ENCODE assay signal across 8 cellular contexts in genomic region chr20:43914697-43915208, GRCh38. TPM values are rescaled to one million over a fixed set of nuclear protein-coding genes. Genes with fewer than 3 reads are reported as not detected.
DNase-seq lines count a peak whose midpoint lies in the region; ATAC-seq and TF ChIP-seq lines count a peak whose summit lies in the region.

Gene TOX2, plus strand, starts transcription at chr20:43914852. Its CDS starts 40 bp downstream, at chr20:43914892.

- peaks cover 60% of the 10 kb centered on the region for H3K27me3 ChIP-seq in neural progenitor cell

- H3K36me3 Mint-ChIP-seq in Calu3 (ENCODE audit: insufficient read depth, unreplicated experiment) (peaks cover 13% of the 10 kb centered on the region), neural progenitor cell (no peaks in the 10 kb centered on the region)
- H3K36me3 Mint-ChIP-seq in activated CD8-positive, alpha-beta memory T cell treated with anti-CD3 and anti-CD28 coated beads, Interleukin-2, amount 10 ng/mL, durations not matched to agents 7 days and 5 days: peaks cover 7% of the 10 kb centered on the region

- no peak within 1 kb of the TSS for H3K9ac ChIP-seq in neural progenitor cell

- H3K27me3 Mint-ChIP-seq in Calu3 (ENCODE audit: unreplicated experiment): peaks cover 92% of the 10 kb centered on the region
- peaks cover 76% of the 10 kb centered on the region for H3K27me3 Mint-ChIP-seq in activated CD8-positive, alpha-beta memory T cell treated with anti-CD3 and anti-CD28 coated beads, Interleukin-2, amount 10 ng/mL, durations not matched to agents 7 days and 5 days
- H3K27me3 Mint-ChIP-seq in neural progenitor cell (ENCODE audit: insufficient read depth, low read depth): peaks cover 26% of the 10 kb centered on the region

- TF ChIP-seq CTCF in Calu3 (IDR thresholded peaks at IDR 0.05; ENCODE audit: unreplicated experiment) (no peak), neural progenitor cell (IDR thresholded peaks at IDR 0.05) (no peak)

- H3K4me3 ChIP-seq in neural progenitor cell: peak within 1 kb of the TSS; percentile 67

- H3K36me3 ChIP-seq in neural progenitor cell: no peaks in the 10 kb centered on the region

- H3K9me3 Mint-ChIP-seq in Calu3 (ENCODE audit: low read depth, unreplicated experiment) (peaks cover 2% of the 10 kb centered on the region), neural progenitor cell (peaks cover 22% of the 10 kb centered on the region)
- peaks cover 5% of the 10 kb centered on the region for H3K9me3 Mint-ChIP-seq in activated CD8-positive, alpha-beta memory T cell treated with anti-CD3 and anti-CD28 coated beads, Interleukin-2, amount 10 ng/mL, durations not matched to agents 7 days and 5 days (ENCODE audit: low read depth)

- H3K4me3 Mint-ChIP-seq in Calu3 (ENCODE audit: low read depth, unreplicated experiment) (peak within 1 kb of the TSS; percentile 66), neural progenitor cell (peak within 1 kb of the TSS; percentile 88)
- H3K4me3 Mint-ChIP-seq in activated CD8-positive, alpha-beta memory T cell treated with anti-CD3 and anti-CD28 coated beads, Interleukin-2, amount 10 ng/mL, durations not matched to agents 7 days and 5 days: peak within 1 kb of the TSS; percentile 60

- H3K4me1 Mint-ChIP-seq in Calu3 (ENCODE audit: low read depth, unreplicated experiment) (peaks cover 9% of the 10 kb centered on the region), neural progenitor cell (peaks cover 25% of the 10 kb centered on the region)
- H3K4me1 Mint-ChIP-seq in activated CD8-positive, alpha-beta memory T cell treated with anti-CD3 and anti-CD28 coated beads, Interleukin-2, amount 10 ng/mL, durations not matched to agents 7 days and 5 days: peaks cover 18% of the 10 kb centered on the region

- intact Hi-C loops in Calu3 (cut with micrococcal nuclease; ENCODE audit: unreplicated experiment): no loop called here

- ATAC-seq in activated CD8-positive, alpha-beta memory T cell treated with anti-CD3 and anti-CD28 coated beads, Interleukin-2, amount 10 ng/mL, durations not matched to agents 7 days and 5 days: peak; percentile 67

- peaks cover 14% of the 10 kb centered on the region for H3K4me1 ChIP-seq in neural progenitor cell

- H3K79me2 ChIP-seq in neural progenitor cell (ENCODE audit: low read depth): no peaks in the 10 kb centered on the region

- CTCF ChIA-PET in Calu3 (lab: Charles Lee): no interaction called here
- CTCF ChIA-PET in activated CD8-positive, alpha-beta memory T cell treated with anti-CD3 and anti-CD28 coated beads, Interleukin-2, amount 10 ng/mL, durations not matched to agents 7 days and 5 days (lab: Charles Lee): no interaction called here

- no peaks in the 10 kb centered on the region for H3K9me3 ChIP-seq in neural progenitor cell (ENCODE audit: low read depth)

- peaks cover 34% of the 10 kb centered on the region for H3F3A ChIP-seq in neural progenitor cell (ENCODE audit: low read depth)

- no peak within 1 kb of the TSS for H3K27ac ChIP-seq in neural progenitor cell

- DNase-seq in Calu3 (peak; percentile 63), GOT3 (lab: John Stamatoyannopoulos, UW) (peak; percentile 33), NCI-H2171 treated with DMSO at 0.1 percent for 48 hours (lab: John Stamatoyannopoulos, UW) (peak; percentile 25), fibroblast of gingiva (ENCODE audit: low read depth) (peak; percentile 55), neural progenitor cell (ENCODE audit: low spot score) (peak; percentile 83), ureter (ENCODE audit: low spot score) (no peak), hippocampal formation (lab: John Stamatoyannopoulos, UW) (no peak)
- peak; percentile 51 for DNase-seq in activated CD8-positive, alpha-beta memory T cell treated with anti-CD3 and anti-CD28 coated beads, Interleukin-2, amount 10 ng/mL, durations not matched to agents 7 days and 5 days

- no TSS peak for BruUV-seq in Calu3 (replicated peaks; lab: Mats Ljungman, UMichigan)

- H4K20me1 ChIP-seq in neural progenitor cell (ENCODE audit: low read depth): no peaks in the 10 kb centered on the region

- no peak within 1 kb of the TSS for H3K27ac Mint-ChIP-seq in Calu3 (ENCODE audit: unreplicated experiment)
- peak within 1 kb of the TSS; percentile 43 for H3K27ac Mint-ChIP-seq in activated CD8-positive, alpha-beta memory T cell treated with anti-CD3 and anti-CD28 coated beads, Interleukin-2, amount 10 ng/mL, durations not matched to agents 7 days and 5 days
- H3K27ac Mint-ChIP-seq in neural progenitor cell: no peak within 1 kb of the TSS

- peak within 1 kb of the TSS; percentile 95 for H2AFZ ChIP-seq in neural progenitor cell (replicated peaks)

- peak within 1 kb of the TSS; percentile 90 for H3K4me2 ChIP-seq in neural progenitor cell

RNA-seq across cellular contexts. Expression of gene TOX2, which starts in this region (rescaled TPM):
- total RNA-seq in Calu3 (2022) (not detected in 2 replicates), neural progenitor cell (ENCODE audit: low replicate concordance) (1.8 TPM in 1 of 2 replicates, not detected in the other), ureter (3.9 TPM)
- 1 to 10 TPM; 1.8 to 1.9 TPM for total RNA-seq in activated CD8-positive, alpha-beta memory T cell treated with anti-CD3 and anti-CD28 coated beads, Interleukin-2, amount 10 ng/mL, durations not matched to agents 7 days and 5 days

Comparison
In these comparisons a context has a peak if more than half of its experiments do, and no peak if none do; other contexts are left out.
1. Peak in DNase-seq in Calu3; RNA of the gene not detected or under 1 TPM.
2. DNase-seq: peak in GOT3 (single experiment), NCI-H2171 treated with DMSO at 0.1 percent for 48 hours (single experiment), activated CD8-positive, alpha-beta memory T cell treated with anti-CD3 and anti-CD28 coated beads, Interleukin-2, amount 10 ng/mL, durations not matched to agents 7 days and 5 days (single experiment), fibroblast of gingiva (single experiment) and neural progenitor cell (single experiment); none in ureter (single experiment) and hippocampal formation (0 of 2).
3. Peak in every context shown above with its lines, with median percentiles within 50 percentile points of each other: H3K4me3 Mint-ChIP-seq.